Comparison of ENCODE assay signal across 11 cellular contexts in the genomic region with DNA sequence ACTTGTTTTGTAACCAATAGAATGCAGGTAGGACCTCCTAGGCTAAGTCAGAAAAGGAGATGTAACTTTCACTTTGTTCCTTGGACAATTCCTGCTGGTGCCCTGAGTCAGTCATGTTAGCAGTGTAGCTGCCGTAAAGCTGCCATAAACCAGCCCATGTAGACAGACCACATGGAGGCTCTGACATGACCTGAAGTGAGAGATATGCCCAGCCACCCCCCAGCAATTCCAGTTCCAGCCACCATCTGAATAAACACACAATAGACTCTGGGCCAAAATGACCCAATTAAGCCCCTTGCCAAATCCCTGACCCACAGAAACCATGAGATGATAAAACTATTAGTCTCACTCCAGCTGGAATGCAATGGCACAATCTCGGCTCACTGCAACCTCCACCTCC. TPM values are rescaled to one million over a fixed set of nuclear protein-coding genes. Genes with fewer than 3 reads are reported as not detected.
A peak's percentile ranks its signal among the peaks of the same experiment; 100 is the strongest.
DNase-seq lines count a peak whose midpoint lies in the region; ATAC-seq, FAIRE-seq and TF ChIP-seq lines count a peak whose summit lies in the region.
"Had no signal": no experiment of that assay in that cellular context is flagged by ENCODE, and none has a peak within 500 bp of the region (broad histone marks: within the 10 kb centered on the region; RNA-seq: fewer than 3 reads in every experiment).

No MANE protein-coding gene starts in this region.

- H3K4me2 ChIP-seq in GM23338: no peak overlapping the region

- peaks cover 4% of the 10 kb centered on the region for H3K27me3 Mint-ChIP-seq in GM23338 (ENCODE audit: insufficient read depth, low read depth, poor library complexity)
- H3K27me3 Mint-ChIP-seq in stimulated activated memory B cell treated with anti-CD40 and anti-IgM and Interleukin-4, amounts not matched to agents 10 μg/mL and 1 μg/mL and 100 μg/mL, for 72 hours: no peaks in the 10 kb centered on the region
- H3K27me3 Mint-ChIP-seq: activated CD4-positive, alpha-beta T cell treated with anti-CD3 and anti-CD28 coated beads, Interleukin-2, amount 10 ng/mL, durations not matched to agents 24 days and 14 days had no signal

- H3K27ac Mint-ChIP-seq in GM23338: no peak overlapping the region; the same call in 1 of the 2 replicates
- no peak overlapping the region for H3K27ac Mint-ChIP-seq in stimulated activated memory B cell treated with anti-CD40 and anti-IgM and Interleukin-4, amounts not matched to agents 10 μg/mL and 1 μg/mL and 100 μg/mL, for 72 hours
- H3K27ac Mint-ChIP-seq: activated CD4-positive, alpha-beta T cell treated with anti-CD3 and anti-CD28 coated beads, Interleukin-2, amount 10 ng/mL, durations not matched to agents 24 days and 14 days had no signal

- no peak for TF ChIP-seq CTCF in GM23338 (conservative IDR thresholded peaks at IDR 0.05; ENCODE audit: low read depth in 2 of 2)
- TF ChIP-seq CTCF in D721Med (IDR thresholded peaks at IDR 0.05; ENCODE audit: insufficient read depth, missing control alignments): no peak

- no peaks in the 10 kb centered on the region for H3K27me3 ChIP-seq in GM23338 (ENCODE audit: insufficient read depth)
- H3K27me3 ChIP-seq in adipocyte (replicated peaks; ENCODE audit: control insufficient read depth, insufficient read depth, low read length): no peaks in the 10 kb centered on the region

- H2AFZ ChIP-seq in GM23338: no peak overlapping the region

- no peak overlapping the region for H3K27ac ChIP-seq in GM23338 (ENCODE audit: low read depth)

- FAIRE-seq in D721Med (lab: Jason Lieb, UNC): no peak
- FAIRE-seq: frontal cortex had no signal

- H3K4me1 ChIP-seq in GM23338 (ENCODE audit: insufficient read depth) (no peaks in the 10 kb centered on the region), adipocyte (ENCODE audit: control insufficient read depth, insufficient read depth, low read length) (peaks cover 10% of the 10 kb centered on the region)

- H3K36me3 ChIP-seq in GM23338 (ENCODE audit: insufficient read depth) (0 out of 2 replicates have a peak, but pooled peaks cover 4% of the 10 kb centered on the region), adipocyte (ENCODE audit: control insufficient read depth, insufficient read depth, low read length, severe bottlenecking) (no peaks in the 10 kb centered on the region)

- H3K4me1 Mint-ChIP-seq in GM23338: no peaks in the 10 kb centered on the region; the same call in 2 of the 3 replicates
- H3K4me1 Mint-ChIP-seq in stimulated activated memory B cell treated with anti-CD40 and anti-IgM and Interleukin-4, amounts not matched to agents 10 μg/mL and 1 μg/mL and 100 μg/mL, for 72 hours: peaks cover 44% of the 10 kb centered on the region

- H3K4me3 Mint-ChIP-seq in GM23338: no peak overlapping the region
- no peak overlapping the region for H3K4me3 Mint-ChIP-seq in stimulated activated memory B cell treated with anti-CD40 and anti-IgM and Interleukin-4, amounts not matched to agents 10 μg/mL and 1 μg/mL and 100 μg/mL, for 72 hours
- H3K4me3 Mint-ChIP-seq: activated CD4-positive, alpha-beta T cell treated with anti-CD3 and anti-CD28 coated beads, Interleukin-2, amount 10 ng/mL, durations not matched to agents 24 days and 14 days had no signal

- peaks cover 97% of the 10 kb centered on the region for H3K79me2 ChIP-seq in GM23338 (replicated peaks; ENCODE audit: insufficient read depth)

- peak; percentile 54; the same call in 2 of the 3 replicates for ATAC-seq in GM23338
- ATAC-seq in stimulated activated memory B cell treated with anti-CD40 and anti-IgM and Interleukin-4, amounts not matched to agents 10 μg/mL and 1 μg/mL and 100 μg/mL, for 72 hours: no peak

- DNase-seq in A172 (ENCODE audit: low spot score) (peak; percentile 83), GM23338 (ENCODE audit: low spot score) (no peak), adipocyte (ENCODE audit: low read depth) (peak; percentile 66), islet precursor cell (peak; percentile 65), D721Med (ENCODE audit: insufficient read length, low spot score) (no peak), amygdala (lab: John Stamatoyannopoulos, UW) (no peak), NCI-H510A (lab: John Stamatoyannopoulos, UW) (no peak)
- DNase-seq: activated CD4-positive, alpha-beta T cell treated with anti-CD3 and anti-CD28 coated beads, Interleukin-2, amount 10 ng/mL, durations not matched to agents 24 days and 14 days; NCI-H1436 treated with DMSO at 0.1 percent for 48 hours had no signal

- H3K9me3 Mint-ChIP-seq in GM23338: no peaks in the 10 kb centered on the region
- H3K9me3 Mint-ChIP-seq in stimulated activated memory B cell treated with anti-CD40 and anti-IgM and Interleukin-4, amounts not matched to agents 10 μg/mL and 1 μg/mL and 100 μg/mL, for 72 hours: no peaks in the 10 kb centered on the region
- H3K9me3 Mint-ChIP-seq: activated CD4-positive, alpha-beta T cell treated with anti-CD3 and anti-CD28 coated beads, Interleukin-2, amount 10 ng/mL, durations not matched to agents 24 days and 14 days had no signal

- peaks cover 22% of the 10 kb centered on the region for H4K20me1 ChIP-seq in GM23338 (replicated peaks; ENCODE audit: insufficient read depth)

- no peaks in the 10 kb centered on the region for H3K9me3 ChIP-seq in adipocyte (ENCODE audit: control insufficient read depth, low read length)

- H3F3A ChIP-seq in GM23338 (replicated peaks; ENCODE audit: low read depth): no peaks in the 10 kb centered on the region

- no peaks in the 10 kb centered on the region for H3K9me2 ChIP-seq in GM23338 (ENCODE audit: insufficient read depth)

- H3K4me3 ChIP-seq in GM23338: no peak overlapping the region
- peak overlapping the region; percentile 65 for H3K4me3 ChIP-seq in adipocyte (ENCODE audit: low read length)

- no peaks in the 10 kb centered on the region; the same call in 1 of the 3 replicates for H3K36me3 Mint-ChIP-seq in GM23338 (ENCODE audit: low read depth)
- peaks cover 15% of the 10 kb centered on the region for H3K36me3 Mint-ChIP-seq in stimulated activated memory B cell treated with anti-CD40 and anti-IgM and Interleukin-4, amounts not matched to agents 10 μg/mL and 1 μg/mL and 100 μg/mL, for 72 hours

- H3K9ac ChIP-seq in adipocyte (ENCODE audit: low read length): peak overlapping the region; percentile 34

TF ChIP-seq in GM23338, 12 proteins besides CTCF, POLR2A, EP300 and RAD21 (continues in another document):
- TF ChIP-seq ZNF331 (CRISPR knock-in tag; IDR thresholded peaks at IDR 0.05; ENCODE audit: low read depth): no peak
- TF ChIP-seq, protein P1, sequence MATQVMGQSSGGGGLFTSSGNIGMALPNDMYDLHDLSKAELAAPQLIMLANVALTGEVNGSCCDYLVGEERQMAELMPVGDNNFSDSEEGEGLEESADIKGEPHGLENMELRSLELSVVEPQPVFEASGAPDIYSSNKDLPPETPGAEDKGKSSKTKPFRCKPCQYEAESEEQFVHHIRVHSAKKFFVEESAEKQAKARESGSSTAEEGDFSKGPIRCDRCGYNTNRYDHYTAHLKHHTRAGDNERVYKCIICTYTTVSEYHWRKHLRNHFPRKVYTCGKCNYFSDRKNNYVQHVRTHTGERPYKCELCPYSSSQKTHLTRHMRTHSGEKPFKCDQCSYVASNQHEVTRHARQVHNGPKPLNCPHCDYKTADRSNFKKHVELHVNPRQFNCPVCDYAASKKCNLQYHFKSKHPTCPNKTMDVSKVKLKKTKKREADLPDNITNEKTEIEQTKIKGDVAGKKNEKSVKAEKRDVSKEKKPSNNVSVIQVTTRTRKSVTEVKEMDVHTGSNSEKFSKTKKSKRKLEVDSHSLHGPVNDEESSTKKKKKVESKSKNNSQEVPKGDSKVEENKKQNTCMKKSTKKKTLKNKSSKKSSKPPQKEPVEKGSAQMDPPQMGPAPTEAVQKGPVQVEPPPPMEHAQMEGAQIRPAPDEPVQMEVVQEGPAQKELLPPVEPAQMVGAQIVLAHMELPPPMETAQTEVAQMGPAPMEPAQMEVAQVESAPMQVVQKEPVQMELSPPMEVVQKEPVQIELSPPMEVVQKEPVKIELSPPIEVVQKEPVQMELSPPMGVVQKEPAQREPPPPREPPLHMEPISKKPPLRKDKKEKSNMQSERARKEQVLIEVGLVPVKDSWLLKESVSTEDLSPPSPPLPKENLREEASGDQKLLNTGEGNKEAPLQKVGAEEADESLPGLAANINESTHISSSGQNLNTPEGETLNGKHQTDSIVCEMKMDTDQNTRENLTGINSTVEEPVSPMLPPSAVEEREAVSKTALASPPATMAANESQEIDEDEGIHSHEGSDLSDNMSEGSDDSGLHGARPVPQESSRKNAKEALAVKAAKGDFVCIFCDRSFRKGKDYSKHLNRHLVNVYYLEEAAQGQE (IDR thresholded peaks at IDR 0.05; ENCODE audit: unreplicated experiment): no peak

RNA-seq across cellular contexts. Expression of gene SMURF2, which starts 20.6 kb away (rescaled TPM):
- 45.6 and 50.8 TPM in 2 replicates for total RNA-seq in A172 (2014; rRNA removed; shearing (Covaris generic))
- 29.6 and 38.1 TPM in 2 replicates for total RNA-seq in GM23338 (2014; rRNA removed; shearing (Covaris generic))
- polyA plus RNA-seq in GM23338 (2016; fragmentation: Nextera tagmentation; extraction: Ambion mirVana): 9.4 and 12.1 TPM in 2 replicates

Comparison
In these comparisons a context has a peak if more than half of its experiments do, and no peak if none do; other contexts are left out.
1. DNase-seq: peak in A172 (single experiment), adipocyte (single experiment) and islet precursor cell (single experiment); none in GM23338 (single experiment), D721Med (single experiment), amygdala (0 of 56) and NCI-H510A (single experiment).